Comparison of ENCODE assay signal across 8 cellular contexts in genomic region chr4:90127223-90127705, GRCh38. TPM values are rescaled to one million over a fixed set of nuclear protein-coding genes. Genes with fewer than 3 reads are reported as not detected.
DNase-seq lines count a peak whose midpoint lies in the region; ATAC-seq and TF ChIP-seq lines count a peak whose summit lies in the region.

Gene CCSER1, plus strand, starts transcription at chr4:90127394.

- H3K4me3 ChIP-seq in iPS-20b (ENCODE audit: low read length) = peak within 1 kb of the TSS; percentile 86

- peak within 1 kb of the TSS; percentile 58; the same call in 1 of the 2 replicates for H3K9ac ChIP-seq in iPS-20b (ENCODE audit: low read depth, low read length)

- no peak; the same call in 1 of the 2 replicates for TF ChIP-seq RAD21 in Ishikawa (IDR thresholded peaks at IDR 0.05; ENCODE audit: low read depth)

- peaks cover 54% of the 10 kb centered on the region for H3K27me3 ChIP-seq in iPS-20b (ENCODE audit: insufficient read depth, low read length)

- no peaks in the 10 kb centered on the region for H3K36me3 ChIP-seq in iPS-20b (ENCODE audit: insufficient read depth, low read depth, low read length)

- in situ Hi-C loops in T47D (cut with HindIII; ENCODE audit: low pct_unique_long_range_greater_than_20kb, low sequenced_read_pairs) = no loop called here

- peak; percentile 84 for ATAC-seq in GM21717 (IDR thresholded peaks at IDR 0.05; ENCODE audit: unreplicated experiment)
- ATAC-seq in sciatic nerve = peak; percentile 94

- 0 out of 2 replicates have a peak, but pooled peaks have one; percentile 21 for TF ChIP-seq EP300 in Ishikawa (IDR thresholded peaks at IDR 0.05; ENCODE audit: borderline replicate concordance)

- intact Hi-C loops in sciatic nerve (cut with DNase I) = no loop called here

- no peaks in the 10 kb centered on the region for H3K9me3 ChIP-seq in iPS-20b (ENCODE audit: insufficient read depth, low read depth, low read length)

- DNase-seq in ELF-1 (ENCODE audit: low read depth, low spot score) (peak; percentile 44), T-helper 1 cell (peak; percentile 11 to 32 (median 26)), T47D (ENCODE audit: low read depth in 1 of 2, low spot score in 1 of 2) (peak; percentile 17 to 94), sciatic nerve (ENCODE audit: low spot score) (peak; percentile 73), EL (no peak)

- H3K4me1 ChIP-seq in iPS-20b (ENCODE audit: insufficient read depth, low read length) = peaks cover 13% of the 10 kb centered on the region

- H3K27ac ChIP-seq in iPS-20b (ENCODE audit: low read length) = no peak within 1 kb of the TSS

TF ChIP-seq in Ishikawa, 13 proteins besides CTCF, POLR2A, EP300 and RAD21:
- TF ChIP-seq YY1 (IDR thresholded peaks at IDR 0.05; ENCODE audit: low read depth) = 0 out of 2 replicates have a peak, but pooled peaks have one; percentile 24
- TF ChIP-seq CREB1 (IDR thresholded peaks at IDR 0.05; ENCODE audit: low read depth) = peak; percentile 11; the same call in 1 of the 2 replicates
- TF ChIP-seq ZBTB7A (IDR thresholded peaks at IDR 0.05; ENCODE audit: low read depth) = no peak
- TF ChIP-seq TCF12 (IDR thresholded peaks at IDR 0.05; ENCODE audit: low read depth) = peak; percentile 55
- TF ChIP-seq, protein P1, sequence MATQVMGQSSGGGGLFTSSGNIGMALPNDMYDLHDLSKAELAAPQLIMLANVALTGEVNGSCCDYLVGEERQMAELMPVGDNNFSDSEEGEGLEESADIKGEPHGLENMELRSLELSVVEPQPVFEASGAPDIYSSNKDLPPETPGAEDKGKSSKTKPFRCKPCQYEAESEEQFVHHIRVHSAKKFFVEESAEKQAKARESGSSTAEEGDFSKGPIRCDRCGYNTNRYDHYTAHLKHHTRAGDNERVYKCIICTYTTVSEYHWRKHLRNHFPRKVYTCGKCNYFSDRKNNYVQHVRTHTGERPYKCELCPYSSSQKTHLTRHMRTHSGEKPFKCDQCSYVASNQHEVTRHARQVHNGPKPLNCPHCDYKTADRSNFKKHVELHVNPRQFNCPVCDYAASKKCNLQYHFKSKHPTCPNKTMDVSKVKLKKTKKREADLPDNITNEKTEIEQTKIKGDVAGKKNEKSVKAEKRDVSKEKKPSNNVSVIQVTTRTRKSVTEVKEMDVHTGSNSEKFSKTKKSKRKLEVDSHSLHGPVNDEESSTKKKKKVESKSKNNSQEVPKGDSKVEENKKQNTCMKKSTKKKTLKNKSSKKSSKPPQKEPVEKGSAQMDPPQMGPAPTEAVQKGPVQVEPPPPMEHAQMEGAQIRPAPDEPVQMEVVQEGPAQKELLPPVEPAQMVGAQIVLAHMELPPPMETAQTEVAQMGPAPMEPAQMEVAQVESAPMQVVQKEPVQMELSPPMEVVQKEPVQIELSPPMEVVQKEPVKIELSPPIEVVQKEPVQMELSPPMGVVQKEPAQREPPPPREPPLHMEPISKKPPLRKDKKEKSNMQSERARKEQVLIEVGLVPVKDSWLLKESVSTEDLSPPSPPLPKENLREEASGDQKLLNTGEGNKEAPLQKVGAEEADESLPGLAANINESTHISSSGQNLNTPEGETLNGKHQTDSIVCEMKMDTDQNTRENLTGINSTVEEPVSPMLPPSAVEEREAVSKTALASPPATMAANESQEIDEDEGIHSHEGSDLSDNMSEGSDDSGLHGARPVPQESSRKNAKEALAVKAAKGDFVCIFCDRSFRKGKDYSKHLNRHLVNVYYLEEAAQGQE (IDR thresholded peaks at IDR 0.05; ENCODE audit: low read depth) = no peak
- TF ChIP-seq, protein P2, sequence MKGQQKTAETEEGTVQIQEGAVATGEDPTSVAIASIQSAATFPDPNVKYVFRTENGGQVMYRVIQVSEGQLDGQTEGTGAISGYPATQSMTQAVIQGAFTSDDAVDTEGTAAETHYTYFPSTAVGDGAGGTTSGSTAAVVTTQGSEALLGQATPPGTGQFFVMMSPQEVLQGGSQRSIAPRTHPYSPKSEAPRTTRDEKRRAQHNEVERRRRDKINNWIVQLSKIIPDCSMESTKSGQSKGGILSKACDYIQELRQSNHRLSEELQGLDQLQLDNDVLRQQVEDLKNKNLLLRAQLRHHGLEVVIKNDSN (IDR thresholded peaks at IDR 0.05) = no peak
- TF ChIP-seq CEBPB (IDR thresholded peaks at IDR 0.05) = no peak
- no peak; the same call in 1 of the 2 replicates for TF ChIP-seq TAF1 (IDR thresholded peaks at IDR 0.05; ENCODE audit: low read depth)
- no peak for TF ChIP-seq TEAD4 (IDR thresholded peaks at IDR 0.05)
- TF ChIP-seq NFIC (IDR thresholded peaks at IDR 0.05) = peak; percentile 19; the same call in 1 of the 2 replicates
- TF ChIP-seq EGR1 (IDR thresholded peaks at IDR 0.05) = no peak
- no peak for TF ChIP-seq FOXM1 (IDR thresholded peaks at IDR 0.05; ENCODE audit: borderline replicate concordance, low read depth)
- TF ChIP-seq, protein P3, sequence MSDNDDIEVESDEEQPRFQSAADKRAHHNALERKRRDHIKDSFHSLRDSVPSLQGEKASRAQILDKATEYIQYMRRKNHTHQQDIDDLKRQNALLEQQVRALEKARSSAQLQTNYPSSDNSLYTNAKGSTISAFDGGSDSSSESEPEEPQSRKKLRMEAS (IDR thresholded peaks at IDR 0.05) = peak; percentile 54

RNA-seq across cellular contexts. Expression of gene CCSER1, which starts in this region (rescaled TPM):
- 9.0 TPM for total RNA-seq in sciatic nerve
